In genomic region chr6:28807682-28808280, GRCh38 we compare ENCODE assay signal across 8 cellular contexts.
DNase-seq lines count a peak whose midpoint lies in the region; ATAC-seq, FAIRE-seq and TF ChIP-seq lines count a peak whose summit lies in the region.

No MANE protein-coding gene starts in this region.

- no peaks in the 10 kb centered on the region for H3K36me3 ChIP-seq in MM.1S (replicated peaks; ENCODE audit: insufficient read depth, low read length)

- TF ChIP-seq POLR2A in A549 (IDR thresholded peaks at IDR 0.05; ENCODE audit: low read length) (no peak), H54 (IDR thresholded peaks at IDR 0.05; ENCODE audit: low read depth, low read length) (no peak)

- POLR2A ChIA-PET in A549 (lab: Yijun Ruan, JAX): interaction anchor here (0.8 kb wide), 1 partner anchor 12 kb away, joined by 3 read pairs; no protein-coding TSS in a partner anchor

- no peak for TF ChIP-seq EP300 in A549 (IDR thresholded peaks at IDR 0.05)

- H3K9me3 ChIP-seq in A549: no peaks in the 10 kb centered on the region
- no peaks in the 10 kb centered on the region for H3K9me3 ChIP-seq in right cardiac atrium (ENCODE audit: control insufficient read depth, low read length)
- no peaks in the 10 kb centered on the region for H3K9me3 ChIP-seq in MM.1S (replicated peaks; ENCODE audit: insufficient read depth, low read length)

- TF ChIP-seq CTCF in A549 (IDR thresholded peaks at IDR 0.05) (no peak), MM.1S (IDR thresholded peaks at IDR 0.05; ENCODE audit: low read length) (no peak)

- intact Hi-C loops in right cardiac atrium (cut with DNase I): no loop called here

- H3K4me3 ChIP-seq in A549: 0 out of 3 replicates have a peak overlapping the region, but pooled peaks have one; percentile 23
- no peak overlapping the region for H3K4me3 ChIP-seq in right cardiac atrium (ENCODE audit: low read length)
- H3K4me3 ChIP-seq in MM.1S (ENCODE audit: low read length): no peak overlapping the region

- H3K27ac ChIP-seq in A549: no peak overlapping the region
- no peak overlapping the region for H3K27ac ChIP-seq in right cardiac atrium (ENCODE audit: low read length)
- no peak overlapping the region for H3K27ac ChIP-seq in MM.1S (ENCODE audit: low read length)

- CTCF ChIA-PET in A549 (lab: Yijun Ruan, JAX): interaction anchor here (2.7 kb wide), 1 partner anchor 12 kb away, joined by 8 read pairs; no protein-coding TSS in a partner anchor

- H3K9me2 ChIP-seq in MM.1S (replicated peaks; ENCODE audit: insufficient read depth, low read length): no peaks in the 10 kb centered on the region

- H4K20me1 ChIP-seq in MM.1S (ENCODE audit: insufficient read depth, low read length): no peaks in the 10 kb centered on the region

- H3K9ac ChIP-seq in MM.1S (ENCODE audit: low read length): no peak overlapping the region

- no peaks in the 10 kb centered on the region for H3K79me2 ChIP-seq in MM.1S (ENCODE audit: low read length)

- H2AFZ ChIP-seq in MM.1S (ENCODE audit: low read length): no peak overlapping the region

- H3K27me3 ChIP-seq in right cardiac atrium (ENCODE audit: control insufficient read depth, insufficient read depth) (peaks cover 2% of the 10 kb centered on the region), MM.1S (replicated peaks; ENCODE audit: insufficient read depth, low read length) (no peaks in the 10 kb centered on the region)

- DNase-seq in A549 (ENCODE audit: low read depth in 1 of 2, low spot score in 1 of 2): peak in 1 of 2 experiments; percentile 80
- DNase-seq in H54 (ENCODE audit: insufficient read length, low spot score): no peak
- peak; percentile 89 for DNase-seq in OCI-M2 (lab: John Stamatoyannopoulos, UW; ENCODE audit: unreplicated experiment)
- DNase-seq in ecto neural progenitor cell (ENCODE audit: low spot score): peak; percentile 78
- DNase-seq in stimulated activated CD4-positive, alpha-beta T cell treated with anti-CD3 and anti-CD28 coated beads, Interleukin-1b, Interleukin-23, amount 100 ng/mL, for 48 hours: peak; percentile 55
- no peak for DNase-seq in right cardiac atrium
- DNase-seq in MM.1S: no peak

- H3K4me2 ChIP-seq in A549: peak overlapping the region; percentile 71
- no peak overlapping the region for H3K4me2 ChIP-seq in MM.1S (ENCODE audit: low read depth, low read length)

- no peaks in the 10 kb centered on the region for H3F3A ChIP-seq in MM.1S (ENCODE audit: insufficient read depth, low read length)

- ATAC-seq in A549: peak in 1 of 2 experiments; percentile 32; a peak in 3 of 6 replicates
- no peak for ATAC-seq in HG03342 (IDR thresholded peaks at IDR 0.05; ENCODE audit: unreplicated experiment)
- no peak for ATAC-seq in right cardiac atrium

- TF ChIP-seq RAD21 in A549 (conservative IDR thresholded peaks at IDR 0.05 in 1 of 2, IDR thresholded peaks at IDR 0.05 in 1 of 2): no peak

- H3K4me1 ChIP-seq in A549 (peaks cover 20% of the 10 kb centered on the region), right cardiac atrium (ENCODE audit: control insufficient read depth, insufficient read depth, low read length) (no peaks in the 10 kb centered on the region), MM.1S (ENCODE audit: low read length) (no peaks in the 10 kb centered on the region)

- WGBS in A549 (ENCODE audit: missing lambda C conversion rate): 7% methylated on average over 12 of the region's 12 CpGs
- 4% methylated on average over 12 of the region's 12 CpGs for WGBS in right cardiac atrium

- FAIRE-seq in A549 (lab: Jason Lieb, UNC) (no peak), H54 (lab: Jason Lieb, UNC) (peak; percentile 43)

TF ChIP-seq in A549, 52 proteins besides CTCF, POLR2A, EP300 and RAD21:
- TF ChIP-seq ZC3H11A (IDR thresholded peaks at IDR 0.05): no peak
- TF ChIP-seq SREBF2 (IDR thresholded peaks at IDR 0.05): peak; percentile 61
- 0 out of 2 replicates have a peak, but pooled peaks have one; percentile 18 for TF ChIP-seq MAX (IDR thresholded peaks at IDR 0.05)

Comparison
In these comparisons a context has a peak if more than half of its experiments do, and no peak if none do; other contexts are left out.
1. DNase-seq: peak in OCI-M2 (single experiment), ecto neural progenitor cell (single experiment) and stimulated activated CD4-positive, alpha-beta T cell treated with anti-CD3 and anti-CD28 coated beads, Interleukin-1b, Interleukin-23, amount 100 ng/mL, for 48 hours (single experiment); none in H54 (single experiment), right cardiac atrium (0 of 3) and MM.1S (single experiment).